ENCODE assay signal across 8 cellular contexts in genomic region chr10:72273410-72274212, GRCh38. TPM values are rescaled to one million over a fixed set of nuclear protein-coding genes. Genes with fewer than 3 reads are reported as not detected.
DNase-seq lines count a peak whose midpoint lies in the region; ATAC-seq lines count a peak whose summit lies in the region.

TSS of gene DDIT4 (plus strand) at chr10:72273924. CDS start at chr10:72274217, 293 bp downstream.

- peak within 1 kb of the TSS; percentile 98 for H3K4me3 Mint-ChIP-seq in activated CD4-positive, alpha-beta T cell treated with anti-CD3 and anti-CD28 coated beads, Interleukin-2, amount 10 ng/mL, durations not matched to agents 7 days and 5 days

- no peaks in the 10 kb centered on the region for H3K9me3 ChIP-seq in BLaER1

- H3K4me2 ChIP-seq in BLaER1, result peak within 1 kb of the TSS; percentile 96

- H3K27ac ChIP-seq in BLaER1, result peak within 1 kb of the TSS; percentile 95

- H3K4me1 Mint-ChIP-seq in activated CD4-positive, alpha-beta T cell treated with anti-CD3 and anti-CD28 coated beads, Interleukin-2, amount 10 ng/mL, durations not matched to agents 7 days and 5 days, result peaks cover 56% of the 10 kb centered on the region

- H3K27me3 ChIP-seq in BLaER1, result no peaks in the 10 kb centered on the region

- ATAC-seq in GM19328 (IDR thresholded peaks at IDR 0.05; ENCODE audit: unreplicated experiment) (peak; percentile 87), HG03520 (IDR thresholded peaks at IDR 0.05; ENCODE audit: unreplicated experiment) (peak; percentile 82)

- H3K9ac ChIP-seq in BLaER1, result peak within 1 kb of the TSS; percentile 97

- DNase-seq in NCI-H69 (lab: John Stamatoyannopoulos, UW) (peak; percentile 98), cortex of kidney (lab: John Stamatoyannopoulos, UW) (peak; percentile 97), left kidney (ENCODE audit: low read depth, low spot score) (peak; percentile 100)
- peak; percentile 99 for DNase-seq in activated CD4-positive, alpha-beta T cell treated with anti-CD3 and anti-CD28 coated beads, Interleukin-2, amount 10 ng/mL, durations not matched to agents 7 days and 5 days
- DNase-seq in stimulated activated CD4-positive, alpha-beta T cell treated with anti-CD3 and anti-CD28 coated beads, Interleukin-2, amount 100 ng/mL, for 24 hours, result peak; percentile 98 to 99

- peaks cover 33% of the 10 kb centered on the region for H4K20me1 ChIP-seq in BLaER1

- CTCF ChIA-PET in activated CD4-positive, alpha-beta T cell treated with anti-CD3 and anti-CD28 coated beads, Interleukin-2, amount 10 ng/mL, durations not matched to agents 7 days and 5 days (lab: Charles Lee), result interaction anchor here (1.8 to 6.6 kb wide), 11 partner anchors 14 to 64 kb away, joined by 7 to 49 read pairs (median 18); no protein-coding TSS in a partner anchor

- H3K36me3 Mint-ChIP-seq in activated CD4-positive, alpha-beta T cell treated with anti-CD3 and anti-CD28 coated beads, Interleukin-2, amount 10 ng/mL, durations not matched to agents 7 days and 5 days (ENCODE audit: low read depth), result peaks cover 32% of the 10 kb centered on the region

- no peaks in the 10 kb centered on the region for H3K27me3 Mint-ChIP-seq in activated CD4-positive, alpha-beta T cell treated with anti-CD3 and anti-CD28 coated beads, Interleukin-2, amount 10 ng/mL, durations not matched to agents 7 days and 5 days

- H3K4me3 ChIP-seq in BLaER1, result peak within 1 kb of the TSS; percentile 97

- no peaks in the 10 kb centered on the region for H3K9me3 Mint-ChIP-seq in activated CD4-positive, alpha-beta T cell treated with anti-CD3 and anti-CD28 coated beads, Interleukin-2, amount 10 ng/mL, durations not matched to agents 7 days and 5 days

- peaks cover 24% of the 10 kb centered on the region for H3K36me3 ChIP-seq in BLaER1

- peaks cover 82% of the 10 kb centered on the region for H3K4me1 ChIP-seq in BLaER1

- POLR2A ChIA-PET in activated CD4-positive, alpha-beta T cell treated with anti-CD3 and anti-CD28 coated beads, Interleukin-2, amount 10 ng/mL, durations not matched to agents 7 days and 5 days (lab: Charles Lee), result interaction anchor here (0.5 to 2.5 kb wide), 11 partner anchors 8 to 60 kb away, joined by 3 to 15 read pairs (median 3); no protein-coding TSS in a partner anchor

- peak within 1 kb of the TSS; percentile 96 for H3K27ac Mint-ChIP-seq in activated CD4-positive, alpha-beta T cell treated with anti-CD3 and anti-CD28 coated beads, Interleukin-2, amount 10 ng/mL, durations not matched to agents 7 days and 5 days

RNA-seq across cellular contexts. Expression of gene DDIT4, which starts in this region (rescaled TPM):
- total RNA-seq in activated CD4-positive, alpha-beta T cell treated with anti-CD3 and anti-CD28 coated beads, Interleukin-2, amount 10 ng/mL, durations not matched to agents 7 days and 5 days, result 100 to 1,000 TPM; 166 to 189 TPM

Comparison
In these comparisons a context has a peak if more than half of its experiments do, and no peak if none do; other contexts are left out.
1. Peak in every context shown above with its lines: DNase-seq, ATAC-seq, H3K4me3 ChIP-seq and H3K27ac ChIP-seq.